Comparison of ENCODE assay signal across 1 cellular context in the genomic region with DNA sequence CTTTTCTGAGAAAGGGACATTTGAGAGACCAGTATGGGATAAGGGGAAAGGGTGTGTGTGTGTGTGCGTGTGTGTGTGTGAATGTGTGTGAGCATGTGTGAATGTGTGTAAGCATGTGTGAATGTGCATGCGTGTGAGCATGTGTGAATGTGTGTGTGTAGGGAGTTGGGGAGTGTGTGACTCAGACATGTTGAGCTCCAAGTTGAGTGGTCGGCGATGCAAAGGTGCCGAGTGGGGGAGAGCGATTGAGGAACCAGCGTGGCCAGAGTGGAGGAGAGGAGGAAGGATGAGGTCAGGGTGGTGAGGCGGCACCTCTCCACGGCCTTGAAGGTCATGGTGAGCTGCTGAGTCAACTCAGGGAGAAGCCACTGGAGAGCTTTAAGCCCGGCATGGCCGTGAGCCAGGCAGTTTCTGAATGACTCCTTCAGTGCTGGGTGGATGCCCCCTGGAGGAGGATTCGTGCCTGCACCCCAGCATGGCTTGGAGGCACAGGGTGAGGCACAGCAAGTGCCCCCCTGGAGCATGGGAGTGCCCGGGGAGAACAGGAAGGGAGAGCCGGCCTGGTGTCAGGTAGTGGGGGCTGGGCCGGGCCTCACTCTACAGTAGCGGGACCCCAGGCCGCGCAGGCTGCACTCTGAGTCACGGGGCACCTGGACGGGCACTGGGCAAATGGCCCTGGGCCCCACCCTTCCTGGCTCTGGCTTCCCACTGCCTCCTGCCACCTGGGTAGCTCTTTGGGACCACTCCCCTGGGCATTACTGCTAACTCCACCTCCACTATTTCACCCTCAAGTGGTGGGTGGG.
TF ChIP-seq lines count a peak whose summit lies in the region.

No MANE protein-coding gene starts in this region.

TF ChIP-seq in WTC11, 78 proteins besides CTCF, POLR2A, EP300 and RAD21 (continued from another document):
- TF ChIP-seq, protein P1, sequence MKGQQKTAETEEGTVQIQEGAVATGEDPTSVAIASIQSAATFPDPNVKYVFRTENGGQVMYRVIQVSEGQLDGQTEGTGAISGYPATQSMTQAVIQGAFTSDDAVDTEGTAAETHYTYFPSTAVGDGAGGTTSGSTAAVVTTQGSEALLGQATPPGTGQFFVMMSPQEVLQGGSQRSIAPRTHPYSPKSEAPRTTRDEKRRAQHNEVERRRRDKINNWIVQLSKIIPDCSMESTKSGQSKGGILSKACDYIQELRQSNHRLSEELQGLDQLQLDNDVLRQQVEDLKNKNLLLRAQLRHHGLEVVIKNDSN (CRISPR knock-in tag; IDR thresholded peaks at IDR 0.05), result no peak
- TF ChIP-seq FOXJ3 (CRISPR knock-in tag; IDR thresholded peaks at IDR 0.05; ENCODE audit: borderline replicate concordance), result no peak
- TF ChIP-seq, protein P2, sequence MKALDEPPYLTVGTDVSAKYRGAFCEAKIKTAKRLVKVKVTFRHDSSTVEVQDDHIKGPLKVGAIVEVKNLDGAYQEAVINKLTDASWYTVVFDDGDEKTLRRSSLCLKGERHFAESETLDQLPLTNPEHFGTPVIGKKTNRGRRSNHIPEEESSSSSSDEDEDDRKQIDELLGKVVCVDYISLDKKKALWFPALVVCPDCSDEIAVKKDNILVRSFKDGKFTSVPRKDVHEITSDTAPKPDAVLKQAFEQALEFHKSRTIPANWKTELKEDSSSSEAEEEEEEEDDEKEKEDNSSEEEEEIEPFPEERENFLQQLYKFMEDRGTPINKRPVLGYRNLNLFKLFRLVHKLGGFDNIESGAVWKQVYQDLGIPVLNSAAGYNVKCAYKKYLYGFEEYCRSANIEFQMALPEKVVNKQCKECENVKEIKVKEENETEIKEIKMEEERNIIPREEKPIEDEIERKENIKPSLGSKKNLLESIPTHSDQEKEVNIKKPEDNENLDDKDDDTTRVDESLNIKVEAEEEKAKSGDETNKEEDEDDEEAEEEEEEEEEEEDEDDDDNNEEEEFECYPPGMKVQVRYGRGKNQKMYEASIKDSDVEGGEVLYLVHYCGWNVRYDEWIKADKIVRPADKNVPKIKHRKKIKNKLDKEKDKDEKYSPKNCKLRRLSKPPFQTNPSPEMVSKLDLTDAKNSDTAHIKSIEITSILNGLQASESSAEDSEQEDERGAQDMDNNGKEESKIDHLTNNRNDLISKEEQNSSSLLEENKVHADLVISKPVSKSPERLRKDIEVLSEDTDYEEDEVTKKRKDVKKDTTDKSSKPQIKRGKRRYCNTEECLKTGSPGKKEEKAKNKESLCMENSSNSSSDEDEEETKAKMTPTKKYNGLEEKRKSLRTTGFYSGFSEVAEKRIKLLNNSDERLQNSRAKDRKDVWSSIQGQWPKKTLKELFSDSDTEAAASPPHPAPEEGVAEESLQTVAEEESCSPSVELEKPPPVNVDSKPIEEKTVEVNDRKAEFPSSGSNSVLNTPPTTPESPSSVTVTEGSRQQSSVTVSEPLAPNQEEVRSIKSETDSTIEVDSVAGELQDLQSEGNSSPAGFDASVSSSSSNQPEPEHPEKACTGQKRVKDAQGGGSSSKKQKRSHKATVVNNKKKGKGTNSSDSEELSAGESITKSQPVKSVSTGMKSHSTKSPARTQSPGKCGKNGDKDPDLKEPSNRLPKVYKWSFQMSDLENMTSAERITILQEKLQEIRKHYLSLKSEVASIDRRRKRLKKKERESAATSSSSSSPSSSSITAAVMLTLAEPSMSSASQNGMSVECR (CRISPR knock-in tag; IDR thresholded peaks at IDR 0.05; ENCODE audit: borderline replicate concordance), result no peak
- no peak for TF ChIP-seq MYBL2 (CRISPR knock-in tag; IDR thresholded peaks at IDR 0.05)
- no peak for TF ChIP-seq NFATC4 (CRISPR knock-in tag; IDR thresholded peaks at IDR 0.05)
- TF ChIP-seq FOXP1 (CRISPR knock-in tag; IDR thresholded peaks at IDR 0.05; ENCODE audit: borderline replicate concordance), result 0 out of 2 replicates have a peak, but pooled peaks have one; percentile 41
- peak; percentile 61 for TF ChIP-seq ZNF423 (CRISPR knock-in tag; IDR thresholded peaks at IDR 0.05)
- TF ChIP-seq RELA (CRISPR knock-in tag; IDR thresholded peaks at IDR 0.05; ENCODE audit: borderline replicate concordance), result peak; percentile 73; the same call in 1 of the 2 replicates
- no peak for TF ChIP-seq NFYB (CRISPR knock-in tag; conservative IDR thresholded peaks at IDR 0.05; ENCODE audit: low read depth)
- no peak for TF ChIP-seq ATF1 (CRISPR knock-in tag; IDR thresholded peaks at IDR 0.05)
- TF ChIP-seq, protein P3, sequence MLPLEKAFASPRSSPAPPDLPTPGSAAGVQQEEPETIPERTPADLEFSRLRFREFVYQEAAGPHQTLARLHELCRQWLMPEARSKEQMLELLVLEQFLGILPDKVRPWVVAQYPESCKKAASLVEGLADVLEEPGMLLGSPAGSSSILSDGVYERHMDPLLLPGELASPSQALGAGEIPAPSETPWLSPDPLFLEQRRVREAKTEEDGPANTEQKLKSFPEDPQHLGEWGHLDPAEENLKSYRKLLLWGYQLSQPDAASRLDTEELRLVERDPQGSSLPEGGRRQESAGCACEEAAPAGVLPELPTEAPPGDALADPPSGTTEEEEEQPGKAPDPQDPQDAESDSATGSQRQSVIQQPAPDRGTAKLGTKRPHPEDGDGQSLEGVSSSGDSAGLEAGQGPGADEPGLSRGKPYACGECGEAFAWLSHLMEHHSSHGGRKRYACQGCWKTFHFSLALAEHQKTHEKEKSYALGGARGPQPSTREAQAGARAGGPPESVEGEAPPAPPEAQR (CRISPR knock-in tag; IDR thresholded peaks at IDR 0.05), result no peak
